Comparison of ENCODE assay signal across 10 cellular contexts in genomic region chr5:134127376-134127861, GRCh38. TPM values are rescaled to one million over a fixed set of nuclear protein-coding genes. Genes with fewer than 3 reads are reported as not detected.
DNase-seq lines count a peak whose midpoint lies in the region; ATAC-seq and TF ChIP-seq lines count a peak whose summit lies in the region.
"Had no signal": no experiment of that assay in that cellular context is flagged by ENCODE, and none has a peak within 500 bp of the region (broad histone marks: within the 10 kb centered on the region; RNA-seq: fewer than 3 reads in every experiment).

No MANE protein-coding gene starts in this region.

- H3K9me3 Mint-ChIP-seq in WTC11, result no peaks in the 10 kb centered on the region

- H3K36me3 Mint-ChIP-seq in WTC11, result no peaks in the 10 kb centered on the region

- ATAC-seq in HG02642 (IDR thresholded peaks at IDR 0.05; ENCODE audit: poor library complexity, unreplicated experiment), result peak; percentile 59
- ATAC-seq in HG03196 (IDR thresholded peaks at IDR 0.05; ENCODE audit: unreplicated experiment), result no peak
- ATAC-seq in HG02973 (IDR thresholded peaks at IDR 0.05; ENCODE audit: unreplicated experiment), result no peak
- no peak for ATAC-seq in WTC11

- CTCF ChIA-PET in WTC11 (lab: Charles Lee), result interaction anchor here (0.7 to 3.1 kb wide), 6 partner anchors 10 to 336 kb away, joined by 3 to 22 read pairs (median 4); no protein-coding TSS in a partner anchor

- H3K4me1 Mint-ChIP-seq in WTC11, result peaks cover 2% of the 10 kb centered on the region

- no peaks in the 10 kb centered on the region for H3K27me3 Mint-ChIP-seq in WTC11 (ENCODE audit: low read depth)

- POLR2A ChIA-PET in WTC11 (lab: Charles Lee), result no interaction called here

- H3K4me3 Mint-ChIP-seq in WTC11, result no peak overlapping the region

- DNase-seq in ELR (ENCODE audit: low read depth), result peak; percentile 61
- peak; percentile 34 for DNase-seq in activated gamma-delta T cell treated with Interleukin-2 at 50 U/mL for 16 hours
- DNase-seq in kidney glomerular epithelial cell (lab: John Stamatoyannopoulos, UW), result peak; percentile 54
- no peak for DNase-seq in NCI-H2081 (lab: John Stamatoyannopoulos, UW)
- no peak for DNase-seq in WTC11 (ENCODE audit: low spot score)
- DNase-seq: NCI-H187 treated with DMSO at 0.1 percent for 48 hours, occipital lobe had no signal

- no peak overlapping the region for H3K27ac Mint-ChIP-seq in WTC11

- no peak for TF ChIP-seq CTCF in WTC11 (IDR thresholded peaks at IDR 0.05)

TF ChIP-seq in WTC11, 78 proteins besides CTCF, POLR2A, EP300 and RAD21:
- TF ChIP-seq TEAD4 (CRISPR knock-in tag; IDR thresholded peaks at IDR 0.05) (no peak), ZNF532 (CRISPR knock-in tag; IDR thresholded peaks at IDR 0.05; ENCODE audit: borderline replicate concordance) (no peak), NFYB (CRISPR knock-in tag; conservative IDR thresholded peaks at IDR 0.05; ENCODE audit: low read depth) (no peak), RORB (CRISPR knock-in tag; IDR thresholded peaks at IDR 0.05) (no peak), SMAD4 (CRISPR knock-in tag; IDR thresholded peaks at IDR 0.05) (no peak), USF2 (CRISPR knock-in tag; IDR thresholded peaks at IDR 0.05) (no peak), SMAD3 (CRISPR knock-in tag; IDR thresholded peaks at IDR 0.05; ENCODE audit: borderline replicate concordance) (no peak), ATF2 (CRISPR knock-in tag; IDR thresholded peaks at IDR 0.05; ENCODE audit: borderline replicate concordance, low read depth) (no peak), NFE2L1 (CRISPR knock-in tag; IDR thresholded peaks at IDR 0.05) (no peak), ZSCAN18 (CRISPR knock-in tag; IDR thresholded peaks at IDR 0.05) (no peak), FOXJ3 (CRISPR knock-in tag; IDR thresholded peaks at IDR 0.05; ENCODE audit: borderline replicate concordance) (no peak), ZNF138 (CRISPR knock-in tag; conservative IDR thresholded peaks at IDR 0.05) (no peak), JUN (CRISPR knock-in tag; IDR thresholded peaks at IDR 0.05) (no peak), ZBTB21 (CRISPR knock-in tag; IDR thresholded peaks at IDR 0.05; ENCODE audit: borderline replicate concordance) (no peak), ZNF121 (CRISPR knock-in tag; IDR thresholded peaks at IDR 0.05) (no peak), E2F5 (CRISPR knock-in tag; IDR thresholded peaks at IDR 0.05) (no peak), ZNF396 (CRISPR knock-in tag; IDR thresholded peaks at IDR 0.05; ENCODE audit: borderline replicate concordance) (no peak), CBFB (CRISPR knock-in tag; IDR thresholded peaks at IDR 0.05; ENCODE audit: low read depth) (no peak)

RNA-seq across cellular contexts. Expression of gene TCF7, which starts 12.9 kb away (rescaled TPM):
- total RNA-seq in WTC11 (2021), result 8.9 to 11.3 TPM (median 9.6 TPM) in 3 replicates
- total RNA-seq: occipital lobe had no signal

RNA-seq across cellular contexts. Expression of gene SKP1, which starts 49.3 kb away (rescaled TPM):
- 280 to 303 TPM (median 285 TPM) in 3 replicates for total RNA-seq in WTC11 (2021)

Comparison
In these comparisons a context has a peak if more than half of its experiments do, and no peak if none do; other contexts are left out.
1. DNase-seq: peak in ELR (single experiment), activated gamma-delta T cell treated with Interleukin-2 at 50 U/mL for 16 hours (single experiment) and kidney glomerular epithelial cell (single experiment); none in NCI-H2081 (0 of 2) and WTC11 (single experiment).